ENCODE assay signal across 1 cellular context in genomic region chr2:241308832-241309500, GRCh38.
TF ChIP-seq lines count a peak whose summit lies in the region.

No MANE protein-coding gene starts in this region.

TF ChIP-seq in GM23338, 12 proteins besides CTCF, POLR2A, EP300 and RAD21 (continued from another document):
- no peak for TF ChIP-seq ZNF462 (CRISPR knock-in tag; IDR thresholded peaks at IDR 0.05)
- TF ChIP-seq EZH2phosphoT487 (IDR thresholded peaks at IDR 0.05; ENCODE audit: unreplicated experiment) = no peak
- TF ChIP-seq ZNF114 (CRISPR knock-in tag; IDR thresholded peaks at IDR 0.05) = no peak
- TF ChIP-seq JUNB (IDR thresholded peaks at IDR 0.05; ENCODE audit: unreplicated experiment) = no peak
- no peak for TF ChIP-seq ETS1 (IDR thresholded peaks at IDR 0.05)
- TF ChIP-seq REST (IDR thresholded peaks at IDR 0.05; ENCODE audit: unreplicated experiment) = no peak
- no peak for TF ChIP-seq EZH2 (IDR thresholded peaks at IDR 0.05; ENCODE audit: low read depth, unreplicated experiment)
- no peak for TF ChIP-seq STAT1 (IDR thresholded peaks at IDR 0.05; ENCODE audit: unreplicated experiment)
- TF ChIP-seq POLR2AphosphoS5 (IDR thresholded peaks at IDR 0.05; ENCODE audit: low read depth) = no peak
- no peak for TF ChIP-seq ZNF331 (CRISPR knock-in tag; IDR thresholded peaks at IDR 0.05; ENCODE audit: low read depth)
